In the genomic region with DNA sequence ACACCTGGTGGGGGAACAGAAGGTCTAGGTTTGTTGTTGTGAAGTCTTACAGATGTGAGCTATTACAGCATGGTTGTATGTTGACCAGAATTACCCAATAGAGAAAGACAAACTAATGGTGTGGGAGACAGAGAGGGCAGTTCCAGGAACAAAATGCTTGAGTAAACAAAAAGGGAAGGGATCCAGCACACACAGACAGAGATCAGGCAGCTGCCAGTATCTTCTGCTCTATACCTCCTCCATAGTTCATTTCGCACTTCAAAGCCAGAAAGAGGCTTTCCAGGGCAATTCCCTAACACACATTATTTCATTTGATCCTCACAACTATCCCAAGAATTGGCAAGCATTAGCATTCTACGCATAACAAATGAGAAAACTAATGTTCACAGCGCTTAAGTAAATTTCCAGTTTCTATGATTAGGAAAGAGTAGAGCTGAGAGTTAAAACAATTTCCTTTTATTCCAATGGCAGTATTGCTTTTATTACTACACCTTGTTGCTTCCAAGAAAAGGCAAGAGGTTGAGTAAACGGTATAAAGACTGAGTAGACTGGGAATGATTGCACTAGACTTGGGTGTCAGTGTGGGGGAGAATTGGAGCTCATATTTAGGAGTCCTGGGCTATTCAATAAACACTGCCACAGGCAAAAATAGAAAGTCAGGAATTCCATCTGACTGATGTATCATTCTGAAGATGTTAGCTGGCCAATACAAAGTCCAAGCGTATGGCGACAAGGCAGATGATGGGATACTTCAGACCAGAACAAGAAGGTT, we compare ENCODE assay signal across 12 cellular contexts. TPM values are rescaled to one million over a fixed set of nuclear protein-coding genes. Genes with fewer than 3 reads are reported as not detected.
DNase-seq lines count a peak whose midpoint lies in the region; ATAC-seq and TF ChIP-seq lines count a peak whose summit lies in the region.
"Had no signal": no experiment of that assay in that cellular context is flagged by ENCODE, and none has a peak within 500 bp of the region (broad histone marks: within the 10 kb centered on the region; RNA-seq: fewer than 3 reads in every experiment).

No MANE protein-coding gene starts in this region.

- H3K27ac Mint-ChIP-seq in activated naive CD8-positive, alpha-beta T cell treated with anti-CD3 and anti-CD28 coated beads, Interleukin-2, amount 50 U/mL, for 24 hours = no peak overlapping the region
- H3K27ac Mint-ChIP-seq: activated naive CD4-positive, alpha-beta T cell treated with anti-CD3 and anti-CD28 coated beads, Interleukin-2, amount 50 U/mL, for 24 hours had no signal

- no peaks in the 10 kb centered on the region for H3K79me2 ChIP-seq in Loucy (ENCODE audit: insufficient read depth, low read length)

- TF ChIP-seq CTCF in Loucy (conservative IDR thresholded peaks at IDR 0.05; ENCODE audit: low read length) (no peak), brain microvascular endothelial cell (IDR thresholded peaks at IDR 0.05; ENCODE audit: low read depth, low read length, missing control alignments) (no peak)

- H3K79me1 ChIP-seq in mesenchymal stem cell (replicated peaks; ENCODE audit: low read length, poor library complexity, severe bottlenecking) = no peaks in the 10 kb centered on the region

- no peak overlapping the region for H2BK12ac ChIP-seq in mesenchymal stem cell (ENCODE audit: low read length in 2 of 2)

- H3K9me2 ChIP-seq in Loucy (replicated peaks; ENCODE audit: low read depth, low read length) = no peaks in the 10 kb centered on the region

- no peaks in the 10 kb centered on the region for H3F3A ChIP-seq in Loucy (ENCODE audit: low read depth)

- no peak overlapping the region for H2AK5ac ChIP-seq in mesenchymal stem cell (ENCODE audit: low read length, severe bottlenecking)

- H4K20me1 ChIP-seq in Loucy (ENCODE audit: insufficient read depth, low read length, poor library complexity, severe bottlenecking) = no peaks in the 10 kb centered on the region

- H3K36me3 ChIP-seq in Loucy (ENCODE audit: insufficient read depth, low read length) (no peaks in the 10 kb centered on the region), brain microvascular endothelial cell (replicated peaks) (no peaks in the 10 kb centered on the region), mesenchymal stem cell (ENCODE audit: control insufficient read depth in 1 of 2, insufficient read depth in 2 of 2, low read depth in 1 of 2, low read length in 2 of 2) (no peaks in the 10 kb centered on the region)

- no peak overlapping the region for H3K14ac ChIP-seq in mesenchymal stem cell (ENCODE audit: low read length in 2 of 2)

- peak overlapping the region in 1 of 2 experiments; percentile 24 for H3K4ac ChIP-seq in mesenchymal stem cell (ENCODE audit: low read depth in 1 of 2, low read length in 2 of 2)

- H3K27me3 ChIP-seq in Loucy (ENCODE audit: insufficient read depth, low read length, poor library complexity, severe bottlenecking) (no peaks in the 10 kb centered on the region), brain microvascular endothelial cell (replicated peaks) (no peaks in the 10 kb centered on the region), mesenchymal stem cell (ENCODE audit: control insufficient read depth in 1 of 2, insufficient read depth in 1 of 2, low read length in 2 of 2) (no peaks in the 10 kb centered on the region)

- H3K4me3 Mint-ChIP-seq in activated naive CD8-positive, alpha-beta T cell treated with anti-CD3 and anti-CD28 coated beads, Interleukin-2, amount 50 U/mL, for 24 hours = no peak overlapping the region
- H3K4me3 Mint-ChIP-seq: activated naive CD4-positive, alpha-beta T cell treated with anti-CD3 and anti-CD28 coated beads, Interleukin-2, amount 50 U/mL, for 24 hours had no signal

- H3K23ac ChIP-seq in mesenchymal stem cell (ENCODE audit: low read length in 2 of 2) = no peak overlapping the region

- ATAC-seq in activated naive CD8-positive, alpha-beta T cell treated with anti-CD3 and anti-CD28 coated beads, Interleukin-2, amount 50 U/mL, for 24 hours = no peak
- ATAC-seq: left ventricle myocardium superior had no signal

- no peak overlapping the region for H4K91ac ChIP-seq in mesenchymal stem cell (ENCODE audit: low read length)

- H3K9me3 Mint-ChIP-seq in activated naive CD8-positive, alpha-beta T cell treated with anti-CD3 and anti-CD28 coated beads, Interleukin-2, amount 50 U/mL, for 24 hours = no peaks in the 10 kb centered on the region
- H3K9me3 Mint-ChIP-seq: activated naive CD4-positive, alpha-beta T cell treated with anti-CD3 and anti-CD28 coated beads, Interleukin-2, amount 50 U/mL, for 24 hours had no signal

- no peak overlapping the region for H2BK5ac ChIP-seq in mesenchymal stem cell (ENCODE audit: low read depth, low read length, poor library complexity, severe bottlenecking)

- in situ Hi-C loops in brain microvascular endothelial cell (cut with HindIII; ENCODE audit: low pct_ligation_motif_present, low sequenced_read_pairs) = no loop called here

- H3K9me3 ChIP-seq in Loucy (ENCODE audit: insufficient read depth, low read depth, low read length) = no peaks in the 10 kb centered on the region; the same call in 1 of the 2 replicates
- no peaks in the 10 kb centered on the region for H3K9me3 ChIP-seq in mesenchymal stem cell (ENCODE audit: control insufficient read depth, low read length)

- H3K27ac ChIP-seq in brain microvascular endothelial cell (no peak overlapping the region), mesenchymal stem cell (ENCODE audit: low read length, poor library complexity, severe bottlenecking) (peak overlapping the region; percentile 30)

- H3K4me1 ChIP-seq in Loucy (ENCODE audit: insufficient read depth, low read length, poor library complexity, severe bottlenecking) (peaks cover 34% of the 10 kb centered on the region), mesenchymal stem cell (ENCODE audit: control insufficient read depth, insufficient read depth, low read depth, low read length) (no peaks in the 10 kb centered on the region)

- peak overlapping the region; percentile 36 for H3K4me3 ChIP-seq in Loucy (ENCODE audit: low read length, poor library complexity, severe bottlenecking)
- H3K4me3 ChIP-seq in brain microvascular endothelial cell (ENCODE audit: low read depth, low read length) = no peak overlapping the region
- no peak overlapping the region for H3K4me3 ChIP-seq in mesenchymal stem cell (ENCODE audit: insufficient read depth in 1 of 2, low read depth in 1 of 2, low read length in 2 of 2)
- H3K4me3 ChIP-seq: skin epidermis had no signal

- H2BK120ac ChIP-seq in mesenchymal stem cell (ENCODE audit: low read depth, low read length) = no peak overlapping the region

- H3K9ac ChIP-seq in Loucy (ENCODE audit: low read depth, low read length, poor library complexity, severe bottlenecking) = peak overlapping the region; percentile 47
- no peak overlapping the region for H3K9ac ChIP-seq in mesenchymal stem cell (ENCODE audit: low read length)

- H3K18ac ChIP-seq in mesenchymal stem cell (ENCODE audit: low read depth in 1 of 2, low read length in 2 of 2) = no peak overlapping the region

- peaks cover 3% of the 10 kb centered on the region for H3K27me3 Mint-ChIP-seq in activated naive CD8-positive, alpha-beta T cell treated with anti-CD3 and anti-CD28 coated beads, Interleukin-2, amount 50 U/mL, for 24 hours

- no peak overlapping the region for H4K8ac ChIP-seq in mesenchymal stem cell (ENCODE audit: low read length)

- no peak overlapping the region for H3K4me2 ChIP-seq in Loucy (ENCODE audit: low read depth, low read length, poor library complexity, severe bottlenecking)
- H3K4me2 ChIP-seq in mesenchymal stem cell (ENCODE audit: low read length, poor library complexity, severe bottlenecking) = no peak overlapping the region

- H2AFZ ChIP-seq in Loucy (ENCODE audit: low read length) (no peak overlapping the region), mesenchymal stem cell (ENCODE audit: low read depth, low read length) (peak overlapping the region; percentile 69)

- H2BK15ac ChIP-seq in mesenchymal stem cell (ENCODE audit: low read depth, poor library complexity, severe bottlenecking) = no peak overlapping the region

- H3K4me1 Mint-ChIP-seq in activated naive CD8-positive, alpha-beta T cell treated with anti-CD3 and anti-CD28 coated beads, Interleukin-2, amount 50 U/mL, for 24 hours = peaks cover 6% of the 10 kb centered on the region
- H3K4me1 Mint-ChIP-seq: activated naive CD4-positive, alpha-beta T cell treated with anti-CD3 and anti-CD28 coated beads, Interleukin-2, amount 50 U/mL, for 24 hours had no signal

- DNase-seq in AML-193 (lab: John Stamatoyannopoulos, UW) = peak; percentile 41 to 60
- peak; percentile 48 for DNase-seq in brain microvascular endothelial cell
- peak; percentile 72 for DNase-seq in mesenchymal stem cell
- no peak for DNase-seq in activated CD8-positive, alpha-beta memory T cell treated with anti-CD3 and anti-CD28 coated beads for 24 hours
- no peak for DNase-seq in activated naive CD8-positive, alpha-beta T cell treated with anti-CD3 and anti-CD28 coated beads, Interleukin-2, amount 50 U/mL, for 24 hours
- no peak for DNase-seq in RPMI8226
- DNase-seq in NCI-H2171 treated with DMSO at 0.1 percent for 48 hours (lab: John Stamatoyannopoulos, UW) = no peak
- DNase-seq: left ventricle myocardium superior, MM.1S had no signal

- H3K36me3 Mint-ChIP-seq in activated naive CD8-positive, alpha-beta T cell treated with anti-CD3 and anti-CD28 coated beads, Interleukin-2, amount 50 U/mL, for 24 hours (ENCODE audit: low read depth) = no peaks in the 10 kb centered on the region

- 74% methylated on average over 4 of the region's 6 CpGs for WGBS in mesenchymal stem cell

RNA-seq across cellular contexts. Expression of gene ZNF280D, which starts 39.7 kb away (rescaled TPM):
- polyA plus RNA-seq in mesenchymal stem cell (2013, experiment 1 of 2) = 12.7 TPM
- 12.1 TPM for polyA plus RNA-seq in mesenchymal stem cell (2013, experiment 2 of 2)

Comparison
In these comparisons a context has a peak if more than half of its experiments do, and no peak if none do; other contexts are left out.
1. DNase-seq: peak in AML-193 (2 of 2), brain microvascular endothelial cell (single experiment) and mesenchymal stem cell (single experiment); none in activated CD8-positive, alpha-beta memory T cell treated with anti-CD3 and anti-CD28 coated beads for 24 hours (single experiment), activated naive CD8-positive, alpha-beta T cell treated with anti-CD3 and anti-CD28 coated beads, Interleukin-2, amount 50 U/mL, for 24 hours (single experiment), RPMI8226 (single experiment) and NCI-H2171 treated with DMSO at 0.1 percent for 48 hours (single experiment).